10 cellular contexts compared by ENCODE assay signal in genomic region chr17:45308016-45308365, GRCh38. TPM values are rescaled to one million over a fixed set of nuclear protein-coding genes. Genes with fewer than 3 reads are reported as not detected.
DNase-seq lines count a peak whose midpoint lies in the region; ATAC-seq and TF ChIP-seq lines count a peak whose summit lies in the region.
"Had no signal": no experiment of that assay in that cellular context is flagged by ENCODE, and none has a peak within 500 bp of the region (broad histone marks: within the 10 kb centered on the region; RNA-seq: fewer than 3 reads in every experiment).

No MANE protein-coding gene starts in this region.

- POLR2A ChIA-PET in activated CD4-positive, alpha-beta T cell treated with anti-CD3 and anti-CD28 coated beads for 36 hours (lab: Charles Lee) = interaction anchor here (0.7 to 1.4 kb wide), 4 partner anchors 9 to 159 kb away, joined by 3 to 10 read pairs (median 6); partner anchors contain the start of genes HEXIM1 and MAP3K14

- peak overlapping the region; percentile 69 to 72 for H3K9ac ChIP-seq in stomach smooth muscle (ENCODE audit: low read length in 2 of 2)

- H3K27ac Mint-ChIP-seq in activated CD4-positive, alpha-beta T cell treated with anti-CD3 and anti-CD28 coated beads for 36 hours = peak overlapping the region; percentile 97
- H3K27ac Mint-ChIP-seq in activated naive CD4-positive, alpha-beta T cell treated with anti-CD3 and anti-CD28 coated beads, Interleukin-2, amount 50 U/mL, for 72 hours = peak overlapping the region; percentile 96 to 99
- H3K27ac Mint-ChIP-seq in GM23338 = no peak overlapping the region

- H3K36me3 Mint-ChIP-seq in activated CD4-positive, alpha-beta T cell treated with anti-CD3 and anti-CD28 coated beads for 36 hours (ENCODE audit: low read depth) = peaks cover 76% of the 10 kb centered on the region
- peaks cover 33 to 52% of the 10 kb centered on the region in 2 donors for H3K36me3 Mint-ChIP-seq in activated naive CD4-positive, alpha-beta T cell treated with anti-CD3 and anti-CD28 coated beads, Interleukin-2, amount 50 U/mL, for 72 hours
- H3K36me3 Mint-ChIP-seq in GM23338 (ENCODE audit: low read depth) = no peaks in the 10 kb centered on the region; the same call in 1 of the 3 replicates

- H3K79me2 ChIP-seq in GM23338 (replicated peaks; ENCODE audit: insufficient read depth) = peaks cover 32% of the 10 kb centered on the region

- H3K4me3 ChIP-seq in stomach smooth muscle (ENCODE audit: low read length in 2 of 2) (peak overlapping the region; percentile 38 to 55), GM23338 (no peak overlapping the region)

- H3K27ac ChIP-seq in stomach smooth muscle (ENCODE audit: low read length) (peak overlapping the region; percentile 95), GM23338 (ENCODE audit: low read depth) (no peak overlapping the region)

- peaks cover 13% of the 10 kb centered on the region for H4K20me1 ChIP-seq in GM23338 (replicated peaks; ENCODE audit: insufficient read depth)

- peak overlapping the region; percentile 44 for H3K4me3 Mint-ChIP-seq in activated CD4-positive, alpha-beta T cell treated with anti-CD3 and anti-CD28 coated beads for 36 hours
- H3K4me3 Mint-ChIP-seq in GM23338 = no peak overlapping the region
- H3K4me3 Mint-ChIP-seq: nephron had no signal

- intact Hi-C loops in activated CD4-positive, alpha-beta T cell treated with anti-CD3 and anti-CD28 coated beads for 36 hours (cut with DNase I, micrococcal nuclease) = no loop called here

- H3K9me3 ChIP-seq in stomach smooth muscle (ENCODE audit: control insufficient read depth in 2 of 2, low read length in 2 of 2) = no peaks in the 10 kb centered on the region

- peaks cover 81% of the 10 kb centered on the region for H3K4me1 ChIP-seq in stomach smooth muscle (ENCODE audit: control insufficient read depth, insufficient read depth, low read length)
- peaks cover 8% of the 10 kb centered on the region; the same call in 1 of the 2 replicates for H3K4me1 ChIP-seq in GM23338 (ENCODE audit: insufficient read depth)

- no peak overlapping the region for H3K4me2 ChIP-seq in GM23338

- no peak for TF ChIP-seq CTCF in GM23338 (conservative IDR thresholded peaks at IDR 0.05; ENCODE audit: low read depth in 2 of 2)

- no peak for DNase-seq in activated CD4-positive, alpha-beta T cell treated with anti-CD3 and anti-CD28 coated beads for 36 hours
- DNase-seq in activated CD4-positive, alpha-beta T cell treated with anti-CD3 and anti-CD28 coated beads for 1 hour = no peak
- no peak for DNase-seq in activated naive CD4-positive, alpha-beta T cell treated with anti-CD3 and anti-CD28 coated beads, Interleukin-2, amount 50 U/mL, for 72 hours (ENCODE audit: low spot score in 2 of 2)
- DNase-seq in left lobe of liver (ENCODE audit: low spot score) = no peak
- no peak for DNase-seq in GM23338 (ENCODE audit: low spot score)
- DNase-seq: GOT3 had no signal

- no peak for ATAC-seq in activated CD4-positive, alpha-beta T cell treated with anti-CD3 and anti-CD28 coated beads for 36 hours
- ATAC-seq in activated naive CD4-positive, alpha-beta T cell treated with anti-CD3 and anti-CD28 coated beads, Interleukin-2, amount 50 U/mL, for 72 hours = no peak
- ATAC-seq in left lobe of liver (peak; percentile 26), GM23338 (no peak), GM21381 (IDR thresholded peaks at IDR 0.05; ENCODE audit: unreplicated experiment) (no peak), HG03439 (IDR thresholded peaks at IDR 0.05; ENCODE audit: unreplicated experiment) (no peak)

- peaks cover 89% of the 10 kb centered on the region for H3K4me1 Mint-ChIP-seq in activated CD4-positive, alpha-beta T cell treated with anti-CD3 and anti-CD28 coated beads for 36 hours
- peaks cover 15% of the 10 kb centered on the region; the same call in 2 of the 3 replicates for H3K4me1 Mint-ChIP-seq in GM23338

- H3F3A ChIP-seq in GM23338 (replicated peaks; ENCODE audit: low read depth) = no peaks in the 10 kb centered on the region

- H3K9me2 ChIP-seq in GM23338 (ENCODE audit: insufficient read depth) = no peaks in the 10 kb centered on the region

- no peaks in the 10 kb centered on the region for H3K27me3 Mint-ChIP-seq in activated CD4-positive, alpha-beta T cell treated with anti-CD3 and anti-CD28 coated beads for 36 hours
- H3K27me3 Mint-ChIP-seq in GM23338 (ENCODE audit: insufficient read depth, low read depth, poor library complexity) = peaks cover 6% of the 10 kb centered on the region

- CTCF ChIA-PET in activated CD4-positive, alpha-beta T cell treated with anti-CD3 and anti-CD28 coated beads for 36 hours (lab: Charles Lee) = interaction anchor here (0.7 to 4.7 kb wide), 5 partner anchors 9 to 88 kb away, joined by 3 to 24 read pairs (median 4); partner anchors contain the start of gene MAP3K14

- peaks cover 8 to 9% of the 10 kb centered on the region in 2 donors for H3K36me3 ChIP-seq in stomach smooth muscle (ENCODE audit: control insufficient read depth in 2 of 2, insufficient read depth in 2 of 2, low read length in 2 of 2)
- no peaks in the 10 kb centered on the region for H3K36me3 ChIP-seq in GM23338 (ENCODE audit: insufficient read depth)

- no peak overlapping the region for H2AFZ ChIP-seq in GM23338

- H3K27me3 ChIP-seq in stomach smooth muscle (ENCODE audit: control insufficient read depth in 1 of 2, insufficient read depth in 2 of 2, low read length in 2 of 2) (no peaks in the 10 kb centered on the region), GM23338 (ENCODE audit: insufficient read depth) (no peaks in the 10 kb centered on the region)

- peaks cover 2% of the 10 kb centered on the region for H3K9me3 Mint-ChIP-seq in activated CD4-positive, alpha-beta T cell treated with anti-CD3 and anti-CD28 coated beads for 36 hours (ENCODE audit: low read depth)
- no peaks in the 10 kb centered on the region for H3K9me3 Mint-ChIP-seq in activated naive CD4-positive, alpha-beta T cell treated with anti-CD3 and anti-CD28 coated beads, Interleukin-2, amount 50 U/mL, for 72 hours
- no peaks in the 10 kb centered on the region for H3K9me3 Mint-ChIP-seq in GM23338
- H3K9me3 Mint-ChIP-seq: nephron had no signal

TF ChIP-seq in GM23338, 12 proteins besides CTCF, POLR2A, EP300 and RAD21 (continues in another document):
- TF ChIP-seq REST (IDR thresholded peaks at IDR 0.05; ENCODE audit: unreplicated experiment) (no peak), STAT1 (IDR thresholded peaks at IDR 0.05; ENCODE audit: unreplicated experiment) (no peak)

RNA-seq across cellular contexts. Expression of gene MAP3K14, which starts 8.8 kb away (rescaled TPM):
- 10 to 100 TPM; 50.3 to 52.5 TPM for total RNA-seq in activated CD4-positive, alpha-beta T cell treated with anti-CD3 and anti-CD28 coated beads for 36 hours
- 10 to 100 TPM; 38.4 to 54.4 TPM for total RNA-seq in activated naive CD4-positive, alpha-beta T cell treated with anti-CD3 and anti-CD28 coated beads, Interleukin-2, amount 50 U/mL, for 72 hours
- total RNA-seq in left lobe of liver = 6.9 TPM
- total RNA-seq in GM23338 (2014; rRNA removed; shearing (Covaris generic)) = 3.9 and 4.9 TPM in 2 replicates
- polyA plus RNA-seq in GM23338 (2016; fragmentation: Nextera tagmentation; extraction: Ambion mirVana) = 1.3 and 1.4 TPM in 2 replicates

RNA-seq across cellular contexts. Expression of gene SPATA32, which starts 46.1 kb away (rescaled TPM):
- under 1 TPM; 0.21 to 0.25 TPM for total RNA-seq in activated CD4-positive, alpha-beta T cell treated with anti-CD3 and anti-CD28 coated beads for 36 hours
- total RNA-seq in activated naive CD4-positive, alpha-beta T cell treated with anti-CD3 and anti-CD28 coated beads, Interleukin-2, amount 50 U/mL, for 72 hours = under 1 TPM; 0.37 to 0.50 TPM
- total RNA-seq in left lobe of liver = not detected
- total RNA-seq in GM23338 (2014; rRNA removed; shearing (Covaris generic)) = not detected in 2 replicates
- polyA plus RNA-seq in GM23338 (2016; fragmentation: Nextera tagmentation; extraction: Ambion mirVana) = 0.23 TPM in 1 of 2 replicates, not detected in the other
